Comparison of ENCODE assay signal across 7 cellular contexts in genomic region chr22:29418704-29419103, GRCh38. TPM values are rescaled to one million over a fixed set of nuclear protein-coding genes. Genes with fewer than 3 reads are reported as not detected.
"Had no signal": no experiment of that assay in that cellular context is flagged by ENCODE, and none has a peak within 500 bp of the region (broad histone marks: within the 10 kb centered on the region; RNA-seq: fewer than 3 reads in every experiment).

No MANE protein-coding gene starts in this region.

RNA-seq across cellular contexts. Expression of gene RFPL1, which starts 19.7 kb away (rescaled TPM):
- total RNA-seq: M059J, NCI-H460, PC-3, Peyer's patch, Right ventricle myocardium superior, SJSA1 had no signal
- polyA plus RNA-seq: SK-N-SH had no signal
